Comparison of ENCODE assay signal across 1 cellular context in genomic region chr4:41132055-41132683, GRCh38.
TF ChIP-seq lines count a peak whose summit lies in the region.

No MANE protein-coding gene starts in this region.

TF ChIP-seq in H1, 55 proteins besides CTCF, POLR2A, EP300 and RAD21 (continued from another document):
- no peak for TF ChIP-seq CHD2 (IDR thresholded peaks at IDR 0.05; ENCODE audit: low read length)
- TF ChIP-seq BCL11A (IDR thresholded peaks at IDR 0.05; ENCODE audit: low read depth in 2 of 2, low read length in 2 of 2) = no peak
- TF ChIP-seq CHD7 (IDR thresholded peaks at IDR 0.05; ENCODE audit: insufficient replicate concordance, low read length) = no peak
- no peak for TF ChIP-seq MAFK (IDR thresholded peaks at IDR 0.05; ENCODE audit: low read depth, low read length)
- no peak for TF ChIP-seq CHD1 (IDR thresholded peaks at IDR 0.05; ENCODE audit: low read depth, low read length)
- no peak for TF ChIP-seq SRF (IDR thresholded peaks at IDR 0.05; ENCODE audit: low read depth, low read length)
- no peak for TF ChIP-seq ATF2 (IDR thresholded peaks at IDR 0.05; ENCODE audit: low read length)
- no peak for TF ChIP-seq MAX (IDR thresholded peaks at IDR 0.05)
- no peak for TF ChIP-seq RBBP5 (IDR thresholded peaks at IDR 0.05; ENCODE audit: borderline replicate concordance, low read depth, low read length)
